25 cellular contexts compared by ENCODE assay signal in the genomic region with DNA sequence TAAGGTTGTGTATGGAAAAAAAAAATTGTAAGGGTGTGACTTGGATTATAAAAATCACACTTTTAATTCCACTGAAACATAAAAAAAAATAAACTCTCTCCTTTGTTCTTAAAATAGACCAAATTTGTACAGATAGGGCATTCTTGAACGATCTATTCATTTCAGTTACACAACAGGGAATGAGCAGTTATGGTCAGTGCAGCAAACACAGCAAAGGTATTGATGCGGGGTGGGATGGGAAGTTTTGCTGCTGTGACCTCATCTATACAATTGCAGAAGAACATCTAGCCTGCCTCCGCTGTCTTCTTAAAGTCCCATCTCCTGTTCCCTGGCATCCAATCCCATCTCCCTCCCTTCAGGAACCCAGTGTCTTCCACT.
DNase-seq lines count a peak whose midpoint lies in the region; ATAC-seq and TF ChIP-seq lines count a peak whose summit lies in the region.
"Had no signal": no experiment of that assay in that cellular context is flagged by ENCODE, and none has a peak within 500 bp of the region (broad histone marks: within the 10 kb centered on the region; RNA-seq: fewer than 3 reads in every experiment).

No MANE protein-coding gene starts in this region.

- H3K4me1 ChIP-seq in aorta (ENCODE audit: control insufficient read depth in 1 of 2, insufficient read depth in 2 of 2, low read length in 2 of 2) = peaks cover 13% of the 10 kb centered on the region in 2 donors
- H3K4me1 ChIP-seq: transverse colon had no signal

- H3K4me1 Mint-ChIP-seq in HFFc6 (ENCODE audit: low read depth) (peaks cover 51% of the 10 kb centered on the region), mesothelial cell of epicardium (peaks cover 60% of the 10 kb centered on the region)
- H3K4me1 Mint-ChIP-seq in stimulated activated effector memory CD8-positive, alpha-beta T cell treated with anti-CD3 and anti-CD28 coated beads, Interleukin-12 subunit alpha, Interleukin-12 subunit beta, amount 100 ng/mL, for 72 hours = no peaks in the 10 kb centered on the region
- H3K4me1 Mint-ChIP-seq: naive B cell had no signal

- H3K36me3 Mint-ChIP-seq in HFFc6 (ENCODE audit: low read depth) (peaks cover 7% of the 10 kb centered on the region; the same call in 1 of the 2 replicates), mesothelial cell of epicardium (no peaks in the 10 kb centered on the region)
- no peaks in the 10 kb centered on the region for H3K36me3 Mint-ChIP-seq in stimulated activated effector memory CD8-positive, alpha-beta T cell treated with anti-CD3 and anti-CD28 coated beads, Interleukin-12 subunit alpha, Interleukin-12 subunit beta, amount 100 ng/mL, for 72 hours
- H3K36me3 Mint-ChIP-seq: naive B cell had no signal

- H3K9me3 Mint-ChIP-seq in HFFc6 (no peaks in the 10 kb centered on the region), mesothelial cell of epicardium (no peaks in the 10 kb centered on the region)
- peaks cover 10% of the 10 kb centered on the region for H3K9me3 Mint-ChIP-seq in stimulated activated effector memory CD8-positive, alpha-beta T cell treated with anti-CD3 and anti-CD28 coated beads, Interleukin-12 subunit alpha, Interleukin-12 subunit beta, amount 100 ng/mL, for 72 hours
- H3K9me3 Mint-ChIP-seq: activated CD4-positive, alpha-beta T cell treated with anti-CD3 and anti-CD28 coated beads, Interleukin-2, amount 10 ng/mL, durations not matched to agents 7 days and 5 days; naive B cell had no signal

- 22 to 31% methylated on average over 3 of the region's 3 CpGs for WGBS in aorta, 2 donors

- peak overlapping the region; percentile 80 to 96 for H3K27ac ChIP-seq in aorta (ENCODE audit: low read depth in 1 of 2, low read length in 2 of 2)
- H3K27ac ChIP-seq: left lung, stomach, transverse colon had no signal

- ATAC-seq in aorta (ENCODE audit: low FRiP score) = no peak
- ATAC-seq in stimulated activated effector memory CD8-positive, alpha-beta T cell treated with anti-CD3 and anti-CD28 coated beads, Interleukin-12 subunit alpha, Interleukin-12 subunit beta, amount 100 ng/mL, for 72 hours = no peak
- ATAC-seq: effector memory CD8-positive, alpha-beta T cell; left lung had no signal

- no peak overlapping the region for H3K4me3 ChIP-seq in choroid plexus epithelial cell (ENCODE audit: low read depth, low read length)
- no peak overlapping the region for H3K4me3 ChIP-seq in aorta (ENCODE audit: low read length in 2 of 2)
- H3K4me3 ChIP-seq: left lung, skin epidermis, stomach, transverse colon had no signal

- H3K27ac Mint-ChIP-seq in HFFc6 (peak overlapping the region; percentile 12), mesothelial cell of epicardium (peak overlapping the region; percentile 86)
- no peak overlapping the region for H3K27ac Mint-ChIP-seq in stimulated activated effector memory CD8-positive, alpha-beta T cell treated with anti-CD3 and anti-CD28 coated beads, Interleukin-12 subunit alpha, Interleukin-12 subunit beta, amount 100 ng/mL, for 72 hours
- H3K27ac Mint-ChIP-seq: activated CD4-positive, alpha-beta T cell treated with anti-CD3 and anti-CD28 coated beads, Interleukin-2, amount 10 ng/mL, durations not matched to agents 7 days and 5 days; effector memory CD8-positive, alpha-beta T cell; naive B cell had no signal

- H3K36me3 ChIP-seq in aorta (ENCODE audit: control insufficient read depth in 1 of 2, insufficient read depth in 2 of 2, low read length in 1 of 2) = no peaks in the 10 kb centered on the region
- H3K36me3 ChIP-seq: left lung, stomach, transverse colon had no signal

- no peaks in the 10 kb centered on the region for H3K27me3 Mint-ChIP-seq in HFFc6 (ENCODE audit: insufficient read depth)
- H3K27me3 Mint-ChIP-seq in mesothelial cell of epicardium (ENCODE audit: low read depth) = no peaks in the 10 kb centered on the region
- H3K27me3 Mint-ChIP-seq: effector memory CD8-positive, alpha-beta T cell had no signal

- H3K4me3 Mint-ChIP-seq in HFFc6 (no peak overlapping the region; the same call in 1 of the 2 replicates), mesothelial cell of epicardium (no peak overlapping the region)
- H3K4me3 Mint-ChIP-seq in stimulated activated effector memory CD8-positive, alpha-beta T cell treated with anti-CD3 and anti-CD28 coated beads, Interleukin-12 subunit alpha, Interleukin-12 subunit beta, amount 100 ng/mL, for 72 hours = no peak overlapping the region
- H3K4me3 Mint-ChIP-seq: activated CD4-positive, alpha-beta T cell treated with anti-CD3 and anti-CD28 coated beads, Interleukin-2, amount 10 ng/mL, durations not matched to agents 7 days and 5 days; effector memory CD8-positive, alpha-beta T cell; naive B cell had no signal

- intact Hi-C loops in aorta (cut with DNase I) = no loop called here

- H3K27me3 ChIP-seq in aorta (ENCODE audit: control insufficient read depth in 1 of 2, insufficient read depth in 2 of 2, low read length in 1 of 2) = no peaks in the 10 kb centered on the region
- H3K27me3 ChIP-seq: left lung, stomach, transverse colon had no signal

- TF ChIP-seq CTCF in HFFc6 (IDR thresholded peaks at IDR 0.05) = no peak
- TF ChIP-seq CTCF in choroid plexus epithelial cell (conservative IDR thresholded peaks at IDR 0.05; ENCODE audit: low read depth, low read length) = no peak
- TF ChIP-seq CTCF in mesothelial cell of epicardium (IDR thresholded peaks at IDR 0.05; ENCODE audit: unreplicated experiment) = no peak

- DNase-seq in HFFc6 (no peak), choroid plexus epithelial cell (ENCODE audit: low read depth) (peak; percentile 56), mesothelial cell of epicardium (ENCODE audit: low spot score in 2 of 2, unreplicated experiment in 2 of 2) (no peak), aorta (no peak), H4 (ENCODE audit: low spot score) (no peak), NOMO-1 treated with DMSO at 0.1 percent for 48 hours (lab: John Stamatoyannopoulos, UW; ENCODE audit: unreplicated experiment) (no peak)
- DNase-seq in stimulated activated effector memory CD8-positive, alpha-beta T cell treated with anti-CD3 and anti-CD28 coated beads, Interleukin-12 subunit alpha, Interleukin-12 subunit beta, amount 100 ng/mL, for 72 hours (ENCODE audit: low spot score in 2 of 2) = no peak
- DNase-seq: activated CD4-positive, alpha-beta T cell treated with anti-CD3 and anti-CD28 coated beads, Interleukin-2, amount 10 ng/mL, durations not matched to agents 7 days and 5 days; activated T-cell treated with anti-CD3 and anti-CD28 coated beads, Interleukin-2, amount 50 U/mL, for 48 hours; Calu3; cortex of kidney; DMS79 treated with DMSO at 0.1 percent for 48 hours; effector memory CD8-positive, alpha-beta T cell; hypothalamus; left lung; naive B cell; NCI-H1092 treated with DMSO at 0.1 percent for 48 hours; NCI-H187 treated with DMSO at 0.1 percent for 48 hours; NCI-H526; NK-92 treated with Interleukin-12 subunit alpha and Interleukin-12 subunit beta, amount 100 ng/mL, for 24 hours; SHP77; stomach; SW 1271; transverse colon had no signal

- no peaks in the 10 kb centered on the region for H3K9me3 ChIP-seq in aorta (ENCODE audit: control insufficient read depth, low read length)
- H3K9me3 ChIP-seq: left lung, stomach, transverse colon had no signal
